ENCODE assay signal across 9 cellular contexts in genomic region chr11:67584881-67585873, GRCh38. TPM values are rescaled to one million over a fixed set of nuclear protein-coding genes. Genes with fewer than 3 reads are reported as not detected.
A peak's percentile ranks its signal among the peaks of the same experiment; 100 is the strongest.
DNase-seq lines count a peak whose midpoint lies in the region; ATAC-seq lines count a peak whose summit lies in the region.
"Had no signal": no experiment of that assay in that cellular context is flagged by ENCODE, and none has a peak within 500 bp of the region (broad histone marks: within the 10 kb centered on the region; RNA-seq: fewer than 3 reads in every experiment).

No MANE protein-coding gene starts in this region.

- ATAC-seq in stimulated activated naive B cell treated with anti-CD40 and anti-IgM and Interleukin-4, amounts not matched to agents 10 μg/mL and 1 μg/mL and 100 μg/mL, for 72 hours (replicated peaks), result no peak
- ATAC-seq in HG03039 (IDR thresholded peaks at IDR 0.05; ENCODE audit: unreplicated experiment), result no peak

- peaks cover 38% of the 10 kb centered on the region for H3K4me1 Mint-ChIP-seq in activated CD4-positive, alpha-beta memory T cell treated with anti-CD3 and anti-CD28 coated beads, Interleukin-2, amount 10 ng/mL, durations not matched to agents 7 days and 5 days
- H3K4me1 Mint-ChIP-seq in stimulated activated naive B cell treated with anti-CD40 and anti-IgM and Interleukin-4, amounts not matched to agents 10 μg/mL and 1 μg/mL and 100 μg/mL, for 72 hours, result peaks cover 58 to 78% of the 10 kb centered on the region in 2 donors

- peaks cover 29% of the 10 kb centered on the region for H3K36me3 Mint-ChIP-seq in activated CD4-positive, alpha-beta memory T cell treated with anti-CD3 and anti-CD28 coated beads, Interleukin-2, amount 10 ng/mL, durations not matched to agents 7 days and 5 days (ENCODE audit: low read depth)
- peaks cover 44 to 52% of the 10 kb centered on the region in 2 donors for H3K36me3 Mint-ChIP-seq in stimulated activated naive B cell treated with anti-CD40 and anti-IgM and Interleukin-4, amounts not matched to agents 10 μg/mL and 1 μg/mL and 100 μg/mL, for 72 hours

- CTCF ChIA-PET in activated CD4-positive, alpha-beta memory T cell treated with anti-CD3 and anti-CD28 coated beads, Interleukin-2, amount 10 ng/mL, durations not matched to agents 7 days and 5 days (lab: Charles Lee), result interaction anchor here (1.3 kb wide), 1 partner anchor 24 kb away, joined by 3 read pairs; no protein-coding TSS in a partner anchor

- no CpG with 5 or more reads among the region's 21 CpGs for WGBS in iPS DF 6.9 (ENCODE audit: insufficient coverage, insufficient read length)

- H3K36me3 ChIP-seq in iPS DF 6.9 (ENCODE audit: control insufficient read depth, insufficient read depth, low read length), result peaks cover 25% of the 10 kb centered on the region

- POLR2A ChIA-PET in activated CD4-positive, alpha-beta memory T cell treated with anti-CD3 and anti-CD28 coated beads, Interleukin-2, amount 10 ng/mL, durations not matched to agents 7 days and 5 days (lab: Charles Lee), result interaction anchor here (1.0 to 1.3 kb wide), 2 partner anchors 29 to 44 kb away, joined by 3 to 8 read pairs; partner anchors contain the start of gene NUDT8

- no peaks in the 10 kb centered on the region for H3K9me3 Mint-ChIP-seq in activated CD4-positive, alpha-beta memory T cell treated with anti-CD3 and anti-CD28 coated beads, Interleukin-2, amount 10 ng/mL, durations not matched to agents 7 days and 5 days
- H3K9me3 Mint-ChIP-seq in stimulated activated naive B cell treated with anti-CD40 and anti-IgM and Interleukin-4, amounts not matched to agents 10 μg/mL and 1 μg/mL and 100 μg/mL, for 72 hours, result peaks cover 6 to 11% of the 10 kb centered on the region in 2 donors

- H3K27ac Mint-ChIP-seq in activated CD4-positive, alpha-beta memory T cell treated with anti-CD3 and anti-CD28 coated beads, Interleukin-2, amount 10 ng/mL, durations not matched to agents 7 days and 5 days, result peak overlapping the region; percentile 50
- H3K27ac Mint-ChIP-seq in stimulated activated naive B cell treated with anti-CD40 and anti-IgM and Interleukin-4, amounts not matched to agents 10 μg/mL and 1 μg/mL and 100 μg/mL, for 72 hours, result peak overlapping the region; percentile 94

- H3K27me3 Mint-ChIP-seq in activated CD4-positive, alpha-beta memory T cell treated with anti-CD3 and anti-CD28 coated beads, Interleukin-2, amount 10 ng/mL, durations not matched to agents 7 days and 5 days, result peaks cover 12% of the 10 kb centered on the region
- H3K27me3 Mint-ChIP-seq in stimulated activated naive B cell treated with anti-CD40 and anti-IgM and Interleukin-4, amounts not matched to agents 10 μg/mL and 1 μg/mL and 100 μg/mL, for 72 hours, result no peaks in the 10 kb centered on the region

- H3K4me3 ChIP-seq in iPS DF 6.9 (ENCODE audit: low read length), result peak overlapping the region; percentile 77; the same call in 1 of the 2 replicates

- peaks cover 8% of the 10 kb centered on the region for H3K4me1 ChIP-seq in iPS DF 6.9 (ENCODE audit: control insufficient read depth, insufficient read depth, low read length)

- H3K27ac ChIP-seq in iPS DF 6.9 (ENCODE audit: low read length), result no peak overlapping the region
- H3K27ac ChIP-seq: 22Rv1 had no signal

- DNase-seq in DMS53 (lab: John Stamatoyannopoulos, UW) (peak; percentile 55), DMS53 treated with DMSO at 0.1 percent for 48 hours (lab: John Stamatoyannopoulos, UW; ENCODE audit: unreplicated experiment) (no peak), iPS DF 6.9 (ENCODE audit: low read depth, low spot score) (no peak), cerebellar cortex (ENCODE audit: low spot score) (no peak)
- DNase-seq in activated CD4-positive, alpha-beta memory T cell treated with anti-CD3 and anti-CD28 coated beads, Interleukin-2, amount 10 ng/mL, durations not matched to agents 7 days and 5 days, result no peak
- DNase-seq in stimulated activated naive B cell treated with anti-CD40 and anti-IgM and Interleukin-4, amounts not matched to agents 10 μg/mL and 1 μg/mL and 100 μg/mL, for 72 hours, result no peak
- no peak for DNase-seq in stimulated activated naive CD4-positive, alpha-beta T cell treated with Interleukin-2 at 50 U/mL for 16 hours (lab: John Stamatoyannopoulos, UW)

- H3K9me3 ChIP-seq in iPS DF 6.9 (ENCODE audit: control insufficient read depth, insufficient read depth, low read length), result no peaks in the 10 kb centered on the region

- H3K27me3 ChIP-seq in iPS DF 6.9 (ENCODE audit: control insufficient read depth, insufficient read depth, low read length), result no peaks in the 10 kb centered on the region

- H3K4me3 Mint-ChIP-seq in activated CD4-positive, alpha-beta memory T cell treated with anti-CD3 and anti-CD28 coated beads, Interleukin-2, amount 10 ng/mL, durations not matched to agents 7 days and 5 days, result peak overlapping the region; percentile 65
- H3K4me3 Mint-ChIP-seq in stimulated activated naive B cell treated with anti-CD40 and anti-IgM and Interleukin-4, amounts not matched to agents 10 μg/mL and 1 μg/mL and 100 μg/mL, for 72 hours, result peak overlapping the region; percentile 95 to 96

RNA-seq across cellular contexts. Expression of gene GSTP1, which starts 1.6 kb away (rescaled TPM):
- total RNA-seq in activated CD4-positive, alpha-beta memory T cell treated with anti-CD3 and anti-CD28 coated beads, Interleukin-2, amount 10 ng/mL, durations not matched to agents 7 days and 5 days, result 100 to 1,000 TPM; 195 to 198 TPM

RNA-seq across cellular contexts. Expression of gene NDUFV1, which starts 21.6 kb away (rescaled TPM):
- total RNA-seq in activated CD4-positive, alpha-beta memory T cell treated with anti-CD3 and anti-CD28 coated beads, Interleukin-2, amount 10 ng/mL, durations not matched to agents 7 days and 5 days, result 100 to 1,000 TPM; 174 to 193 TPM

RNA-seq across cellular contexts. Expression of gene NUDT8, which starts 44.6 kb away (rescaled TPM):
- 10 to 100 TPM in 1 of 2 experiments, 1 to 10 TPM in 1; 9.3 to 10.8 TPM for total RNA-seq in activated CD4-positive, alpha-beta memory T cell treated with anti-CD3 and anti-CD28 coated beads, Interleukin-2, amount 10 ng/mL, durations not matched to agents 7 days and 5 days

RNA-seq across cellular contexts. Expression of gene TBX10, which starts 54.4 kb away (rescaled TPM):
- total RNA-seq in activated CD4-positive, alpha-beta memory T cell treated with anti-CD3 and anti-CD28 coated beads, Interleukin-2, amount 10 ng/mL, durations not matched to agents 7 days and 5 days, result not detected
